Comparison of ENCODE assay signal across 13 cellular contexts in genomic region chr2:171102802-171103201, GRCh38. TPM values are rescaled to one million over a fixed set of nuclear protein-coding genes. Genes with fewer than 3 reads are reported as not detected.
A peak's percentile ranks its signal among the peaks of the same experiment; 100 is the strongest.
DNase-seq lines count a peak whose midpoint lies in the region; ATAC-seq and TF ChIP-seq lines count a peak whose summit lies in the region.
"Had no signal": no experiment of that assay in that cellular context is flagged by ENCODE, and none has a peak within 500 bp of the region (broad histone marks: within the 10 kb centered on the region; RNA-seq: fewer than 3 reads in every experiment).

No MANE protein-coding gene starts in this region.

- no peaks in the 10 kb centered on the region for H3K27me3 ChIP-seq in Loucy (ENCODE audit: insufficient read depth, low read length, poor library complexity, severe bottlenecking)
- H3K27me3 ChIP-seq in left lung: no peaks in the 10 kb centered on the region
- H3K27me3 ChIP-seq: adrenal gland, foreskin keratinocyte had no signal

- H3K4me3 ChIP-seq in Loucy (ENCODE audit: low read length, poor library complexity, severe bottlenecking) (no peak overlapping the region), left lung (no peak overlapping the region)
- H3K4me3 ChIP-seq: adrenal gland, lung had no signal

- peaks cover 25% of the 10 kb centered on the region for H3K36me3 ChIP-seq in Loucy (ENCODE audit: insufficient read depth, low read length)
- no peaks in the 10 kb centered on the region for H3K36me3 ChIP-seq in left lung
- H3K36me3 ChIP-seq: adrenal gland had no signal

- H4K20me1 ChIP-seq in Loucy (ENCODE audit: insufficient read depth, low read length, poor library complexity, severe bottlenecking): peaks cover 78% of the 10 kb centered on the region

- DNase-seq in NCI-H1436 (lab: John Stamatoyannopoulos, UW): peak; percentile 66
- DNase-seq in NCI-H1436 treated with DMSO at 0.1 percent for 48 hours (lab: John Stamatoyannopoulos, UW): no peak
- DNase-seq in NCI-H69 (lab: John Stamatoyannopoulos, UW): peak; percentile 67
- no peak for DNase-seq in left lung
- DNase-seq in A172 (ENCODE audit: low spot score): no peak
- DNase-seq: adrenal gland, foreskin keratinocyte, retina had no signal

- peaks cover 13% of the 10 kb centered on the region for H3K4me1 ChIP-seq in Loucy (ENCODE audit: insufficient read depth, low read length, poor library complexity, severe bottlenecking)
- H3K4me1 ChIP-seq in left lung: no peaks in the 10 kb centered on the region
- H3K4me1 ChIP-seq: adrenal gland had no signal

- no peak for TF ChIP-seq CTCF in Loucy (conservative IDR thresholded peaks at IDR 0.05; ENCODE audit: low read length)
- TF ChIP-seq CTCF in left lung (IDR thresholded peaks at IDR 0.05): no peak

- H3K9me2 ChIP-seq in Loucy (replicated peaks; ENCODE audit: low read depth, low read length): no peaks in the 10 kb centered on the region

- H3K9me3 ChIP-seq in Loucy (ENCODE audit: insufficient read depth, low read depth, low read length) (peaks cover 12% of the 10 kb centered on the region; the same call in 1 of the 2 replicates), left lung (peaks cover 0 to 22% of the 10 kb centered on the region in 2 donors)

- no peak overlapping the region for H3K9ac ChIP-seq in Loucy (ENCODE audit: low read depth, low read length, poor library complexity, severe bottlenecking)

- peaks cover 99% of the 10 kb centered on the region for H3K79me2 ChIP-seq in Loucy (ENCODE audit: insufficient read depth, low read length)

- H2AFZ ChIP-seq in Loucy (ENCODE audit: low read length): no peak overlapping the region

- no peak overlapping the region for H3K27ac ChIP-seq in left lung
- H3K27ac ChIP-seq: adrenal gland, foreskin keratinocyte had no signal

- peak overlapping the region; percentile 20 for H3K4me2 ChIP-seq in Loucy (ENCODE audit: low read depth, low read length, poor library complexity, severe bottlenecking)

- no peaks in the 10 kb centered on the region for H3F3A ChIP-seq in Loucy (ENCODE audit: low read depth)

- intact Hi-C loops in left lung (cut with DNase I): no loop called here

- ATAC-seq in left lung (peak; percentile 77), HG03097 (IDR thresholded peaks at IDR 0.05; ENCODE audit: low FRiP score, unreplicated experiment) (no peak), HG03280 (IDR thresholded peaks at IDR 0.05; ENCODE audit: unreplicated experiment) (no peak)
- ATAC-seq: activated CD4-positive, CD25-positive, alpha-beta regulatory T cell treated with anti-CD3 and anti-CD28 coated beads, Interleukin-2, amount 50 U/mL, for 24 hours; foreskin keratinocyte had no signal

RNA-seq across cellular contexts. Expression of gene TLK1, which starts 57.9 kb away (rescaled TPM):
- total RNA-seq in left lung: 10 to 100 TPM; 48.2 to 49.8 TPM
- total RNA-seq in A172 (2014; rRNA removed; shearing (Covaris generic)): 17.4 and 19.7 TPM in 2 replicates

Comparison
In these comparisons a context has a peak if more than half of its experiments do, and no peak if none do; other contexts are left out.
1. DNase-seq: peak in NCI-H1436 (single experiment) and NCI-H69 (single experiment); none in NCI-H1436 treated with DMSO at 0.1 percent for 48 hours (single experiment), left lung (0 of 2) and A172 (single experiment).